Comparison of ENCODE assay signal across 9 cellular contexts in genomic region chr22:18044548-18045271, GRCh38. TPM values are rescaled to one million over a fixed set of nuclear protein-coding genes. Genes with fewer than 3 reads are reported as not detected.
DNase-seq lines count a peak whose midpoint lies in the region; ATAC-seq and TF ChIP-seq lines count a peak whose summit lies in the region.
"Had no signal": no experiment of that assay in that cellular context is flagged by ENCODE, and none has a peak within 500 bp of the region (broad histone marks: within the 10 kb centered on the region; RNA-seq: fewer than 3 reads in every experiment).

No MANE protein-coding gene starts in this region.

- TF ChIP-seq CTCF in fibroblast of mammary gland (conservative IDR thresholded peaks at IDR 0.05; ENCODE audit: control insufficient read depth, insufficient read depth, low read depth, low read length) = no peak
- TF ChIP-seq CTCF in prostate gland (IDR thresholded peaks at IDR 0.05) = no peak

- H2BK5ac ChIP-seq in neuronal stem cell (ENCODE audit: low read length) = no peak overlapping the region

- H3K27ac ChIP-seq in neuronal stem cell (replicated peaks; ENCODE audit: low read length) (no peak overlapping the region), prostate gland (peak overlapping the region in 1 of 2 donors; percentile 21)

- no peak overlapping the region for H2BK12ac ChIP-seq in neuronal stem cell (ENCODE audit: low read length)

- no peak for ATAC-seq in HG03025 (IDR thresholded peaks at IDR 0.05; ENCODE audit: low FRiP score, unreplicated experiment)
- no peak for ATAC-seq in activated naive CD8-positive, alpha-beta T cell treated with anti-CD3 and anti-CD28 coated beads, Interleukin-2, amount 50 U/mL, for 24 hours

- TF ChIP-seq POLR2A in prostate gland (IDR thresholded peaks at IDR 0.05) = no peak

- no peak overlapping the region for H3K4me3 ChIP-seq in fibroblast of mammary gland (ENCODE audit: control insufficient read depth, low read depth, low read length)
- H3K4me3 ChIP-seq in neuronal stem cell (ENCODE audit: low read length in 2 of 2) = no peak overlapping the region
- no peak overlapping the region for H3K4me3 ChIP-seq in prostate gland

- H3K9ac ChIP-seq in neuronal stem cell (ENCODE audit: low read depth, low read length, poor library complexity) = no peak overlapping the region

- H3K18ac ChIP-seq in neuronal stem cell (ENCODE audit: low read length) = no peak overlapping the region

- intact Hi-C loops in prostate gland (cut with DNase I) = no loop called here

- H4K8ac ChIP-seq in neuronal stem cell (ENCODE audit: low read depth, low read length) = no peak overlapping the region

- H2AK5ac ChIP-seq in neuronal stem cell (ENCODE audit: low read depth, low read length) = no peak overlapping the region

- H3K4ac ChIP-seq in neuronal stem cell (ENCODE audit: low read length) = no peak overlapping the region

- no peak overlapping the region for H3K4me3 Mint-ChIP-seq in activated naive CD8-positive, alpha-beta T cell treated with anti-CD3 and anti-CD28 coated beads, Interleukin-2, amount 50 U/mL, for 24 hours
- H3K4me3 Mint-ChIP-seq: activated naive CD4-positive, alpha-beta T cell treated with anti-CD3 and anti-CD28 coated beads, Interleukin-2, amount 50 U/mL, for 24 hours had no signal

- no peaks in the 10 kb centered on the region for H3K9me3 Mint-ChIP-seq in activated naive CD8-positive, alpha-beta T cell treated with anti-CD3 and anti-CD28 coated beads, Interleukin-2, amount 50 U/mL, for 24 hours
- H3K9me3 Mint-ChIP-seq: activated naive CD4-positive, alpha-beta T cell treated with anti-CD3 and anti-CD28 coated beads, Interleukin-2, amount 50 U/mL, for 24 hours had no signal

- no peak overlapping the region for H2BK120ac ChIP-seq in neuronal stem cell (ENCODE audit: low read depth, low read length)

- H3K9me3 ChIP-seq in neuronal stem cell (replicated peaks in 1 of 2; ENCODE audit: control insufficient read depth in 2 of 2, insufficient read depth in 1 of 2, low read depth in 1 of 2, low read length in 2 of 2) (peaks cover 2 to 5% of the 10 kb centered on the region in 2 donors), prostate gland (no peaks in the 10 kb centered on the region)

- H3K79me1 ChIP-seq in neuronal stem cell (ENCODE audit: low read depth, low read length) = no peaks in the 10 kb centered on the region

- H3K36me3 ChIP-seq in neuronal stem cell (replicated peaks in 1 of 2; ENCODE audit: control insufficient read depth in 2 of 2, insufficient read depth in 2 of 2, low read length in 2 of 2) = no peaks in the 10 kb centered on the region
- no peaks in the 10 kb centered on the region for H3K36me3 ChIP-seq in prostate gland

- no peaks in the 10 kb centered on the region for H3K36me3 Mint-ChIP-seq in activated naive CD8-positive, alpha-beta T cell treated with anti-CD3 and anti-CD28 coated beads, Interleukin-2, amount 50 U/mL, for 24 hours (ENCODE audit: low read depth)
- H3K36me3 Mint-ChIP-seq: activated naive CD4-positive, alpha-beta T cell treated with anti-CD3 and anti-CD28 coated beads, Interleukin-2, amount 50 U/mL, for 24 hours had no signal

- no peak overlapping the region for H3K4me2 ChIP-seq in neuronal stem cell (ENCODE audit: insufficient read depth, low read length, poor library complexity, severe bottlenecking)

- no peak overlapping the region for H3K14ac ChIP-seq in neuronal stem cell (ENCODE audit: low read length)

- peaks cover 5% of the 10 kb centered on the region for H3K27me3 Mint-ChIP-seq in activated naive CD8-positive, alpha-beta T cell treated with anti-CD3 and anti-CD28 coated beads, Interleukin-2, amount 50 U/mL, for 24 hours

- no peak overlapping the region for H4K91ac ChIP-seq in neuronal stem cell (ENCODE audit: low read depth, low read length, poor library complexity)

- H3K27ac Mint-ChIP-seq in activated naive CD8-positive, alpha-beta T cell treated with anti-CD3 and anti-CD28 coated beads, Interleukin-2, amount 50 U/mL, for 24 hours = no peak overlapping the region
- H3K27ac Mint-ChIP-seq: activated naive CD4-positive, alpha-beta T cell treated with anti-CD3 and anti-CD28 coated beads, Interleukin-2, amount 50 U/mL, for 24 hours had no signal

- no CpG with 5 or more reads among the region's 11 CpGs for WGBS in neuronal stem cell (ENCODE audit: extremely low coverage in 2 of 2, insufficient read length in 2 of 2, insufficient replicate concordance in 1 of 2), 2 donors
- WGBS in prostate gland = 57% methylated on average over 11 of the region's 11 CpGs

- no peaks in the 10 kb centered on the region for H3K27me3 ChIP-seq in neuronal stem cell (ENCODE audit: control insufficient read depth in 3 of 3, insufficient read depth in 3 of 3, low read depth in 1 of 3, low read length in 3 of 3)
- no peaks in the 10 kb centered on the region for H3K27me3 ChIP-seq in prostate gland (replicated peaks; ENCODE audit: insufficient read depth)

- H3K4me1 ChIP-seq in neuronal stem cell (ENCODE audit: control insufficient read depth in 2 of 2, insufficient read depth in 1 of 2, low read depth in 1 of 2, low read length in 2 of 2) (peaks cover 0 to 2% of the 10 kb centered on the region in 2 donors), prostate gland (replicated peaks) (no peaks in the 10 kb centered on the region)

- peak; percentile 62 for DNase-seq in AG08396 (ENCODE audit: low spot score)
- DNase-seq in NCI-H69 (lab: John Stamatoyannopoulos, UW) = peak; percentile 88
- DNase-seq in fibroblast of mammary gland (ENCODE audit: low read depth) = peak; percentile 78
- DNase-seq in neuronal stem cell (ENCODE audit: low spot score) = no peak
- DNase-seq in prostate gland (ENCODE audit: low spot score) = no peak
- DNase-seq in activated CD4-positive, alpha-beta T cell treated with anti-CD3 and anti-CD28 coated beads for 4 hours = no peak
- no peak for DNase-seq in activated naive CD8-positive, alpha-beta T cell treated with anti-CD3 and anti-CD28 coated beads, Interleukin-2, amount 50 U/mL, for 24 hours

- H2AFZ ChIP-seq in neuronal stem cell (ENCODE audit: low read length) = peak overlapping the region; percentile 15

- H3K4me1 Mint-ChIP-seq in activated naive CD8-positive, alpha-beta T cell treated with anti-CD3 and anti-CD28 coated beads, Interleukin-2, amount 50 U/mL, for 24 hours = no peaks in the 10 kb centered on the region
- H3K4me1 Mint-ChIP-seq: activated naive CD4-positive, alpha-beta T cell treated with anti-CD3 and anti-CD28 coated beads, Interleukin-2, amount 50 U/mL, for 24 hours had no signal

- no peak overlapping the region for H2BK15ac ChIP-seq in neuronal stem cell (ENCODE audit: low read length)

- H3K23ac ChIP-seq in neuronal stem cell (ENCODE audit: low read depth, low read length, poor library complexity) = no peak overlapping the region

RNA-seq across cellular contexts. Expression of gene MICAL3, which starts 20.3 kb away (rescaled TPM):
- polyA plus RNA-seq in neuronal stem cell (2013, experiment 1 of 2) = 9.6 TPM
- 9.0 TPM for polyA plus RNA-seq in neuronal stem cell (2013, experiment 2 of 2)
- total RNA-seq in prostate gland = 10 to 100 TPM; 58.6 to 78.7 TPM

RNA-seq across cellular contexts. Expression of gene PEX26, which starts 33.1 kb away (rescaled TPM):
- 19.9 TPM for polyA plus RNA-seq in neuronal stem cell (2013, experiment 1 of 2)
- polyA plus RNA-seq in neuronal stem cell (2013, experiment 2 of 2) = 21.0 TPM
- total RNA-seq in prostate gland = 10 to 100 TPM; 34.7 to 38.2 TPM

Comparison
In these comparisons a context has a peak if more than half of its experiments do, and no peak if none do; other contexts are left out.
1. DNase-seq: peak in AG08396 (single experiment), NCI-H69 (single experiment) and fibroblast of mammary gland (single experiment); none in neuronal stem cell (single experiment), prostate gland (single experiment), activated CD4-positive, alpha-beta T cell treated with anti-CD3 and anti-CD28 coated beads for 4 hours (0 of 2) and activated naive CD8-positive, alpha-beta T cell treated with anti-CD3 and anti-CD28 coated beads, Interleukin-2, amount 50 U/mL, for 24 hours (single experiment).